ENCODE assay signal across 1 cellular context in genomic region chr7:17109017-17109416, GRCh38.
TF ChIP-seq lines count a peak whose summit lies in the region.

No MANE protein-coding gene starts in this region.

TF ChIP-seq in IMR-90, 13 proteins besides CTCF, POLR2A, EP300 and RAD21 (continued from another document):
- TF ChIP-seq USF2 (IDR thresholded peaks at IDR 0.05; ENCODE audit: low read depth, low read length) (no peak), SMC3 (IDR thresholded peaks at IDR 0.05; ENCODE audit: low read depth, low read length) (no peak), RCOR1 (IDR thresholded peaks at IDR 0.05; ENCODE audit: insufficient replicate concordance, low read length) (no peak), FOS (IDR thresholded peaks at IDR 0.05; ENCODE audit: low read depth, low read length) (no peak), MAZ (IDR thresholded peaks at IDR 0.05; ENCODE audit: borderline replicate concordance, low read depth, low read length) (no peak)
